ENCODE assay signal across 2 cellular contexts in genomic region chr1:76050073-76050472, GRCh38. TPM values are rescaled to one million over a fixed set of nuclear protein-coding genes. Genes with fewer than 3 reads are reported as not detected.
"Had no signal": no experiment of that assay in that cellular context is flagged by ENCODE, and none has a peak within 500 bp of the region (broad histone marks: within the 10 kb centered on the region; RNA-seq: fewer than 3 reads in every experiment).

No MANE protein-coding gene starts in this region.

RNA-seq across cellular contexts. Expression of gene ST6GALNAC3, which starts 24.5 kb away (rescaled TPM):
- total RNA-seq: myocyte had no signal
- polyA plus RNA-seq: immature natural killer cell had no signal
